20 cellular contexts compared by ENCODE assay signal in genomic region chr5:103472820-103473219, GRCh38.
DNase-seq lines count a peak whose midpoint lies in the region; ATAC-seq and TF ChIP-seq lines count a peak whose summit lies in the region.
"Had no signal": no experiment of that assay in that cellular context is flagged by ENCODE, and none has a peak within 500 bp of the region (broad histone marks: within the 10 kb centered on the region; RNA-seq: fewer than 3 reads in every experiment).

No MANE protein-coding gene starts in this region.

- DNase-seq in EL (peak; percentile 55), PC-3 (peak; percentile 90), choroid plexus epithelial cell (ENCODE audit: low read depth) (peak; percentile 73), myocyte (ENCODE audit: low read depth) (peak; percentile 29), hypothalamus (lab: John Stamatoyannopoulos, UW) (no peak)
- no peak for DNase-seq in stimulated activated effector memory CD8-positive, alpha-beta T cell treated with anti-CD3 and anti-CD28 coated beads, Interleukin-12 subunit alpha, Interleukin-12 subunit beta, amount 100 ng/mL, for 72 hours (ENCODE audit: low spot score in 2 of 2)
- DNase-seq in activated T-cell treated with anti-CD3 and anti-CD28 coated beads, Interleukin-2, amount 50 U/mL, for 72 hours: no peak
- DNase-seq: activated CD4-positive, alpha-beta T cell treated with anti-CD3 and anti-CD28 coated beads for 48 hours; activated T-cell treated with anti-CD3 and anti-CD28 coated beads, Interleukin-2, amount 50 U/mL, for 4 hours; amygdala; DMS153; effector CD4-positive, alpha-beta T cell; kidney; NCI-H1436; NCI-H524; RPMI8226; T-helper 2 cell had no signal

- H3K4me3 Mint-ChIP-seq in stimulated activated effector memory CD8-positive, alpha-beta T cell treated with anti-CD3 and anti-CD28 coated beads, Interleukin-12 subunit alpha, Interleukin-12 subunit beta, amount 100 ng/mL, for 72 hours: no peak overlapping the region
- no peak overlapping the region for H3K4me3 Mint-ChIP-seq in activated T-cell treated with anti-CD3 and anti-CD28 coated beads, Interleukin-2, amount 50 U/mL, for 72 hours
- H3K4me3 Mint-ChIP-seq: activated T-cell treated with anti-CD3 and anti-CD28 coated beads, Interleukin-2, amount 50 U/mL, for 4 hours; B cell had no signal

- CTCF ChIA-PET in PC-3 (lab: Charles Lee): no interaction called here

- POLR2A ChIA-PET in PC-3 (lab: Charles Lee; ENCODE audit: unreplicated experiment): interaction anchor here (0.5 kb wide), 1 partner anchor 256 kb away, joined by 3 read pairs; no protein-coding TSS in a partner anchor

- H4K20me1 ChIP-seq in PC-3 (ENCODE audit: low read length): no peaks in the 10 kb centered on the region

- H3K4me3 ChIP-seq in PC-3 (ENCODE audit: low read length): no peak overlapping the region
- no peak overlapping the region for H3K4me3 ChIP-seq in choroid plexus epithelial cell (ENCODE audit: low read depth, low read length)
- H3K4me3 ChIP-seq: thoracic aorta had no signal

- H3K27me3 ChIP-seq in PC-3 (ENCODE audit: low read length): no peaks in the 10 kb centered on the region

- H3K4me2 ChIP-seq in PC-3 (ENCODE audit: low read length): peak overlapping the region; percentile 11

- no peaks in the 10 kb centered on the region for H3K9me2 ChIP-seq in PC-3 (replicated peaks; ENCODE audit: low read length)

- H3K36me3 Mint-ChIP-seq in stimulated activated effector memory CD8-positive, alpha-beta T cell treated with anti-CD3 and anti-CD28 coated beads, Interleukin-12 subunit alpha, Interleukin-12 subunit beta, amount 100 ng/mL, for 72 hours: no peaks in the 10 kb centered on the region
- H3K36me3 Mint-ChIP-seq in activated T-cell treated with anti-CD3 and anti-CD28 coated beads, Interleukin-2, amount 50 U/mL, for 72 hours (ENCODE audit: insufficient read depth in 2 of 2): no peaks in the 10 kb centered on the region

- intact Hi-C loops in PC-3 (cut with micrococcal nuclease): loop anchor here (5.0 kb wide), 1 partner anchor 41 kb away; no protein-coding TSS in a partner anchor

- no TSS peak for BruUV-seq in PC-3 (replicated peaks; lab: Mats Ljungman, UMichigan)

- H3K27ac Mint-ChIP-seq in stimulated activated effector memory CD8-positive, alpha-beta T cell treated with anti-CD3 and anti-CD28 coated beads, Interleukin-12 subunit alpha, Interleukin-12 subunit beta, amount 100 ng/mL, for 72 hours: no peak overlapping the region
- no peak overlapping the region for H3K27ac Mint-ChIP-seq in activated T-cell treated with anti-CD3 and anti-CD28 coated beads, Interleukin-2, amount 50 U/mL, for 72 hours
- H3K27ac Mint-ChIP-seq: B cell had no signal

- no peaks in the 10 kb centered on the region for H3K4me1 Mint-ChIP-seq in stimulated activated effector memory CD8-positive, alpha-beta T cell treated with anti-CD3 and anti-CD28 coated beads, Interleukin-12 subunit alpha, Interleukin-12 subunit beta, amount 100 ng/mL, for 72 hours
- no peaks in the 10 kb centered on the region for H3K4me1 Mint-ChIP-seq in activated T-cell treated with anti-CD3 and anti-CD28 coated beads, Interleukin-2, amount 50 U/mL, for 72 hours (ENCODE audit: low read depth)
- H3K4me1 Mint-ChIP-seq: B cell had no signal

- H3K36me3 ChIP-seq in PC-3 (ENCODE audit: low read depth, low read length): no peaks in the 10 kb centered on the region
- H3K36me3 ChIP-seq: thoracic aorta had no signal

- peaks cover 13% of the 10 kb centered on the region for H3K27me3 Mint-ChIP-seq in activated T-cell treated with anti-CD3 and anti-CD28 coated beads, Interleukin-2, amount 50 U/mL, for 72 hours (ENCODE audit: low read depth)

- no peaks in the 10 kb centered on the region for H3K9me3 ChIP-seq in PC-3 (ENCODE audit: low read length)
- H3K9me3 ChIP-seq: thoracic aorta had no signal

- H3F3A ChIP-seq in PC-3 (ENCODE audit: low read length, unreplicated experiment): peaks cover 14% of the 10 kb centered on the region

- H2AFZ ChIP-seq in PC-3 (ENCODE audit: low read length): no peak overlapping the region

- no peak overlapping the region for H3K9ac ChIP-seq in PC-3 (ENCODE audit: low read length)

- TF ChIP-seq CTCF in PC-3 (conservative IDR thresholded peaks at IDR 0.05; ENCODE audit: low read depth, low read length) (no peak), choroid plexus epithelial cell (conservative IDR thresholded peaks at IDR 0.05; ENCODE audit: low read depth, low read length) (no peak)

- peaks cover 45% of the 10 kb centered on the region for H3K4me1 ChIP-seq in PC-3 (ENCODE audit: insufficient read depth, low read length)

- H3K79me2 ChIP-seq in PC-3 (ENCODE audit: low read length): no peaks in the 10 kb centered on the region

- H3K27ac ChIP-seq in PC-3 (ENCODE audit: low read length): peak overlapping the region; percentile 21
- H3K27ac ChIP-seq: thoracic aorta had no signal

- no peaks in the 10 kb centered on the region for H3K9me3 Mint-ChIP-seq in stimulated activated effector memory CD8-positive, alpha-beta T cell treated with anti-CD3 and anti-CD28 coated beads, Interleukin-12 subunit alpha, Interleukin-12 subunit beta, amount 100 ng/mL, for 72 hours
- H3K9me3 Mint-ChIP-seq in activated T-cell treated with anti-CD3 and anti-CD28 coated beads, Interleukin-2, amount 50 U/mL, for 72 hours: no peaks in the 10 kb centered on the region
- H3K9me3 Mint-ChIP-seq: activated T-cell treated with anti-CD3 and anti-CD28 coated beads, Interleukin-2, amount 50 U/mL, for 4 hours had no signal

- ATAC-seq in PC-3: peak; percentile 47
- no peak for ATAC-seq in stimulated activated effector memory CD8-positive, alpha-beta T cell treated with anti-CD3 and anti-CD28 coated beads, Interleukin-12 subunit alpha, Interleukin-12 subunit beta, amount 100 ng/mL, for 72 hours
- ATAC-seq in activated T-cell treated with anti-CD3 and anti-CD28 coated beads, Interleukin-2, amount 50 U/mL, for 72 hours (replicated peaks in 1 of 2): no peak
- ATAC-seq in GM18502 (IDR thresholded peaks at IDR 0.05; ENCODE audit: poor library complexity, unreplicated experiment): no peak
- ATAC-seq: activated T-cell treated with anti-CD3 and anti-CD28 coated beads, Interleukin-2, amount 50 U/mL, for 4 hours had no signal

Comparison
In these comparisons a context has a peak if more than half of its experiments do, and no peak if none do; other contexts are left out.
1. DNase-seq: peak in EL (single experiment), PC-3 (single experiment), choroid plexus epithelial cell (single experiment) and myocyte (single experiment); none in stimulated activated effector memory CD8-positive, alpha-beta T cell treated with anti-CD3 and anti-CD28 coated beads, Interleukin-12 subunit alpha, Interleukin-12 subunit beta, amount 100 ng/mL, for 72 hours (0 of 2), hypothalamus (0 of 51) and activated T-cell treated with anti-CD3 and anti-CD28 coated beads, Interleukin-2, amount 50 U/mL, for 72 hours (0 of 2).